ENCODE assay signal across 8 cellular contexts in the genomic region with DNA sequence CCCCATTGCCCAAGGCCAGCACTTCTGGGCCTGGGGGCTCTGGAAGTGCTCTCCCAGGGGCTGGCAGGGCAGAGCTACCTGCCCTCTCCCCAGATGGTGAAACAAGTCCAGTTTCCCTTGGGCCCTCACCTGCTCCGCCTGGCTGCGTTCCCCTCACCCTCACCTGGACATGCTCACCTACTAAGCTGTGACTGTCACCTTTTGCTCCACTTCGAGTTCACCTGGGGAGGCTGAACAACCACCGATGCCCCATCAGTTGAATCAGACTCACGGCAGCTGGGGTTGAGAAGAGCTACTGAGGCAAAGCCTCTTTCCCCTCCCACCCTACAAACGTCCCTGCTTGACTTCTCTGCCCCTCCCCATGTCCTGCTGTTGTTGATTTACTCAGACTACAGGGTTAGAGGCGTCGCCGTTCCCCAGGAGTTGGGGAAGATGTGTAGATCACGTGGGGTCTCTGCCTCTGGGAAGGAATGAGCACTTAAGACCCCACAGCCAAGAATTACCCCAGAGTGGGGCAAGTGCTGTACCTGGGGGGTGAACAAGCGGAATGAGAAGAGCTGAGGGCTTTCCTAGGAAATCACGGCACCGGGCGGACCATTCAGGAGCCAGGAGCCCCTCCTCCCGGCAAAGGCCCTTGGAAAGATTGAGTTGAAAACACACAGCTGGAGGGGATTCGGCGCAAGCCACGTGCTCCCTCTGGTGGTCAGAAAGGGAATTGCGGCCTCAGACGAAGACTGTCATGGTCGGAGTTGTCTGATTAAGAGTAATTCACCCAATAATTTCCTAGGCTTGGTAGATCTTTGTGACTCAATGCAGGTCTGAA. TPM values are rescaled to one million over a fixed set of nuclear protein-coding genes. Genes with fewer than 3 reads are reported as not detected.
DNase-seq lines count a peak whose midpoint lies in the region; ATAC-seq and TF ChIP-seq lines count a peak whose summit lies in the region.

No MANE protein-coding gene starts in this region.

- ATAC-seq in left colon = peak; percentile 32
- no peak for ATAC-seq in HG02840 (IDR thresholded peaks at IDR 0.05; ENCODE audit: low FRiP score, unreplicated experiment)

- DNase-seq in DMS53 treated with DMSO at 0.1 percent for 48 hours (lab: John Stamatoyannopoulos, UW; ENCODE audit: unreplicated experiment) (peak; percentile 85), HFFc6 (peak; percentile 64), NCI-H345 (lab: John Stamatoyannopoulos, UW) (peak; percentile 80), choroid plexus epithelial cell (ENCODE audit: low read depth) (peak; percentile 84), left colon (peak; percentile 65 to 85)
- DNase-seq in activated CD4-positive, alpha-beta T cell treated with anti-CD3 and anti-CD28 coated beads for 1 hour = peak; percentile 78
- DNase-seq in stimulated activated CD4-positive, alpha-beta T cell treated with anti-CD3 and anti-CD28 coated beads, Interleukin-2, amount 100 ng/mL, for 4 hours (ENCODE audit: low read depth) = peak; percentile 83

- peak overlapping the region; percentile 15; the same call in 1 of the 2 replicates for H3K27ac Mint-ChIP-seq in HFFc6

- no peaks in the 10 kb centered on the region for H3K9me3 Mint-ChIP-seq in HFFc6

- H3K36me3 Mint-ChIP-seq in HFFc6 (ENCODE audit: low read depth) = no peaks in the 10 kb centered on the region

- peaks cover 11% of the 10 kb centered on the region for H3K27me3 Mint-ChIP-seq in HFFc6 (ENCODE audit: insufficient read depth)

- intact Hi-C loops in left colon (cut with DNase I, micrococcal nuclease) = loop anchor here in 1 of 2 donors (10.0 kb wide), 1 partner anchor 393 kb away; no protein-coding TSS in a partner anchor

- H3K4me3 Mint-ChIP-seq in HFFc6 = no peak overlapping the region

- H3K4me1 Mint-ChIP-seq in HFFc6 (ENCODE audit: low read depth) = peaks cover 22% of the 10 kb centered on the region; the same call in 1 of the 2 replicates

- peak overlapping the region; percentile 30 for H3K4me3 ChIP-seq in choroid plexus epithelial cell (ENCODE audit: low read depth, low read length)

- peak; percentile 100 for TF ChIP-seq CTCF in HFFc6 (IDR thresholded peaks at IDR 0.05)
- peak; percentile 99 for TF ChIP-seq CTCF in choroid plexus epithelial cell (conservative IDR thresholded peaks at IDR 0.05; ENCODE audit: low read depth, low read length)

RNA-seq across cellular contexts. Expression of gene FXYD2, which starts 7.1 kb away (rescaled TPM):
- under 1 TPM in 1 of 6 experiments, not detected in 5; 0.40 TPM for total RNA-seq in HFFc6 (2021; fragmentation: NEBNext Ultra II Directional; extraction: Animal tissue kit (Norgen Biotek cat#: 25700))
- 1 to 10 TPM in 1 of 2 donors, under 1 TPM in 1; 0.61 to 1.0 TPM for total RNA-seq in left colon

RNA-seq across cellular contexts. Expression of gene DSCAML1, which starts 20.4 kb away (rescaled TPM):
- not detected for total RNA-seq in HFFc6 (2021; fragmentation: NEBNext Ultra II Directional; extraction: Animal tissue kit (Norgen Biotek cat#: 25700))
- 1 to 10 TPM; 3.6 to 8.6 TPM for total RNA-seq in left colon

RNA-seq across cellular contexts. Expression of gene FXYD6, which starts 59.0 kb away (rescaled TPM):
- not detected for total RNA-seq in HFFc6 (2021; fragmentation: NEBNext Ultra II Directional; extraction: Animal tissue kit (Norgen Biotek cat#: 25700))
- total RNA-seq in left colon = 10 to 100 TPM in 1 of 2 donors, 1 to 10 TPM in 1; 4.4 to 37.2 TPM

Comparison
In these comparisons a context has a peak if more than half of its experiments do, and no peak if none do; other contexts are left out.
1. RNA of gene DSCAML1, which starts 20.4 kb away (total RNA-seq): 3.6 to 8.6 TPM in left colon; not detected in HFFc6; every median in the first group is over 4 times any median in the second.
2. RNA of gene FXYD6, which starts 59.0 kb away (total RNA-seq): 4.4 to 37.2 TPM in left colon; not detected in HFFc6; every median in the first group is over 4 times any median in the second.
3. Peak in every context shown above with its lines, with median percentiles within 50 percentile points of each other: DNase-seq.